In the genomic region with DNA sequence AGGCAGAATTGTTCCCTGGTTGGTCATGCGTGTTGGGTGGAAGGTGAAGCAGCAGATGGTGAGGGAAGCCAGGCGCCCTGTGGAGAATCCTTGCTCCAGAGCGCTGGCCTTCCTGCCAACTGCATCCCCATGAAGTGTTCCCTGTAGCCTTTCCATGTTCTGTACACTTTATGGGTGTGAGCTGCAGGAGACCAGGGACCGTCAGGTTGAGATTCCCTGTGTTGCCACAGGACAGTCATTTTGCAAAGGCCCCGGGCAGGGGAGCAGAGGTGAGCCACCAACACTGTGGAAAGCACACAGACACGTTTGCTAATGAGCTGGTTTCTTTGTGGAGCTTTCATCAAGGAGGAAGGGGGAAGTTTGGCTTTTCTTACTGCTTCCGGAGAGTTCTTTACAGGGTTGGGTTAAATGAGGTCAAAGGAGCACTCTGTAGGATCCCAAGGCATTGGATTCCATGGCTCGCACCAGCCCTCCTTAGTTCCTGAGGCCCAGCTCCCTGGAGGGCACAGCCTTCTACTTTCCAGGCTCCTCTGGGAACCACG, we compare ENCODE assay signal across 10 cellular contexts. TPM values are rescaled to one million over a fixed set of nuclear protein-coding genes. Genes with fewer than 3 reads are reported as not detected.
DNase-seq lines count a peak whose midpoint lies in the region; ATAC-seq and TF ChIP-seq lines count a peak whose summit lies in the region.
"Had no signal": no experiment of that assay in that cellular context is flagged by ENCODE, and none has a peak within 500 bp of the region (broad histone marks: within the 10 kb centered on the region; RNA-seq: fewer than 3 reads in every experiment).

No MANE protein-coding gene starts in this region.

- intact Hi-C loops in activated CD4-positive, alpha-beta memory T cell treated with anti-CD3 and anti-CD28 coated beads for 36 hours (cut with micrococcal nuclease): loop anchor here (10.0 kb wide), 1 partner anchor 411 kb away; a partner anchor contains a TSS
- intact Hi-C loops in spleen (cut with DNase I; ENCODE audit: low total_unique reads): no loop called here

- no peak for TF ChIP-seq CTCF in right atrium auricular region (IDR thresholded peaks at IDR 0.05)
- TF ChIP-seq CTCF in spleen (IDR thresholded peaks at IDR 0.05 in 8 of 11, conservative IDR thresholded peaks at IDR 0.05 in 3 of 11): no peak

- no peaks in the 10 kb centered on the region for H3K9me3 ChIP-seq in right atrium auricular region
- no peaks in the 10 kb centered on the region for H3K9me3 ChIP-seq in spleen

- H3K36me3 ChIP-seq in right atrium auricular region: peaks cover 18% of the 10 kb centered on the region
- peaks cover 0 to 52% (median 17%) of the 10 kb centered on the region in 6 donors for H3K36me3 ChIP-seq in spleen

- DNase-seq in SIG-M5 treated with dmso at 0.1 percent for 504 hours (lab: John Stamatoyannopoulos, UW; ENCODE audit: unreplicated experiment) (peak; percentile 53), SIG-M5 (lab: John Stamatoyannopoulos, UW) (no peak), right atrium auricular region (ENCODE audit: low spot score) (no peak), spleen (no peak), OCI-M1 (lab: John Stamatoyannopoulos, UW) (no peak)
- peak; percentile 63 for DNase-seq in activated CD4-positive, alpha-beta memory T cell treated with anti-CD3 and anti-CD28 coated beads for 36 hours
- DNase-seq: HCEC 1CT, IMR-90 had no signal

- no peak for TF ChIP-seq POLR2A in spleen (IDR thresholded peaks at IDR 0.05)

- H3K27ac Mint-ChIP-seq in activated CD4-positive, alpha-beta memory T cell treated with anti-CD3 and anti-CD28 coated beads for 36 hours: peak overlapping the region; percentile 89

- H3K4me1 ChIP-seq in right atrium auricular region (peaks cover 0 to 65% of the 10 kb centered on the region in 2 donors), spleen (peaks cover 40 to 100% (median 89%) of the 10 kb centered on the region in 6 donors)

- H3K4me1 Mint-ChIP-seq in activated CD4-positive, alpha-beta memory T cell treated with anti-CD3 and anti-CD28 coated beads for 36 hours (ENCODE audit: low read depth): peaks cover 92% of the 10 kb centered on the region

- no peak overlapping the region for H3K4me3 ChIP-seq in right atrium auricular region
- peak overlapping the region in 2 of 8 donors; percentile 3 to 48 for H3K4me3 ChIP-seq in spleen

- H3K9me3 Mint-ChIP-seq in activated CD4-positive, alpha-beta memory T cell treated with anti-CD3 and anti-CD28 coated beads for 36 hours: no peaks in the 10 kb centered on the region

- H3K27me3 Mint-ChIP-seq in activated CD4-positive, alpha-beta memory T cell treated with anti-CD3 and anti-CD28 coated beads for 36 hours: no peaks in the 10 kb centered on the region

- H3K4me3 Mint-ChIP-seq in activated CD4-positive, alpha-beta memory T cell treated with anti-CD3 and anti-CD28 coated beads for 36 hours: peak overlapping the region; percentile 28

- peaks cover 27% of the 10 kb centered on the region for H3K36me3 Mint-ChIP-seq in activated CD4-positive, alpha-beta memory T cell treated with anti-CD3 and anti-CD28 coated beads for 36 hours

- H3K27ac ChIP-seq in right atrium auricular region: peak overlapping the region; percentile 1 to 5
- H3K27ac ChIP-seq in spleen: peak overlapping the region; percentile 32 to 96 (median 80)

- ATAC-seq in HG03342 (IDR thresholded peaks at IDR 0.05; ENCODE audit: unreplicated experiment) (no peak), HG02884 (IDR thresholded peaks at IDR 0.05; ENCODE audit: unreplicated experiment) (no peak)

- WGBS in spleen, 5 donors: 32 to 58% (median 42%) methylated on average over 8 to 9 of the region's 9 CpGs

- POLR2A ChIA-PET in activated CD4-positive, alpha-beta memory T cell treated with anti-CD3 and anti-CD28 coated beads for 36 hours (lab: Charles Lee): interaction anchor here (1.8 to 5.0 kb wide), 5 partner anchors 13 to 31 kb away, joined by 4 to 36 read pairs (median 23); a partner anchor contains a TSS

- H3K27me3 ChIP-seq in right atrium auricular region (no peaks in the 10 kb centered on the region), spleen (replicated peaks in 1 of 7) (no peaks in the 10 kb centered on the region)

- CTCF ChIA-PET in activated CD4-positive, alpha-beta memory T cell treated with anti-CD3 and anti-CD28 coated beads for 36 hours (lab: Charles Lee): interaction anchor here (1.3 to 4.8 kb wide), 5 partner anchors 13 to 41 kb away, joined by 5 to 29 read pairs (median 10); no protein-coding TSS in a partner anchor

RNA-seq across cellular contexts. Expression of a gene that starts 32.1 kb away (rescaled TPM):
- total RNA-seq in activated CD4-positive, alpha-beta memory T cell treated with anti-CD3 and anti-CD28 coated beads for 36 hours: 10 to 100 TPM; 48.9 to 51.8 TPM
- 10 to 100 TPM; 24.2 to 34.7 TPM for total RNA-seq in right atrium auricular region
- 100 to 1,000 TPM in 6 of 7 donors, 10 to 100 TPM in 1; 81.3 to 172 (median 129) TPM for total RNA-seq in spleen
- polyA plus RNA-seq in spleen: 10 to 100 TPM; 13.3 to 32.5 (median 24.6) TPM

RNA-seq across cellular contexts. Expression of a gene that starts 51.5 kb away (rescaled TPM):
- under 1 TPM in 1 of 2 experiments, not detected in 1; 0.12 TPM for total RNA-seq in activated CD4-positive, alpha-beta memory T cell treated with anti-CD3 and anti-CD28 coated beads for 36 hours
- total RNA-seq in right atrium auricular region (under 1 TPM in 1 of 2 donors, not detected in 1; 0.12 TPM), spleen (under 1 TPM in 5 of 7 donors, not detected in 2; 0.11 to 0.46 (median 0.21) TPM)
- polyA plus RNA-seq in spleen: under 1 TPM; 0.08 to 0.11 (median 0.10) TPM
- total RNA-seq: IMR-90 had no signal
- polyA plus RNA-seq: IMR-90 had no signal

Comparison
In these comparisons a context has a peak if more than half of its experiments do, and no peak if none do; other contexts are left out.
1. DNase-seq: peak in SIG-M5 treated with dmso at 0.1 percent for 504 hours (single experiment) and activated CD4-positive, alpha-beta memory T cell treated with anti-CD3 and anti-CD28 coated beads for 36 hours (single experiment); none in SIG-M5 (single experiment), right atrium auricular region (single experiment), spleen (single experiment) and OCI-M1 (single experiment).